In genomic region chr16:87860553-87861299, GRCh38 we compare ENCODE assay signal across 8 cellular contexts.
DNase-seq lines count a peak whose midpoint lies in the region; ATAC-seq and TF ChIP-seq lines count a peak whose summit lies in the region.

No MANE protein-coding gene starts in this region.

- no peak for TF ChIP-seq CTCF in nephron progenitor cell (IDR thresholded peaks at IDR 0.05)

- peak overlapping the region; percentile 88 for H3K27ac Mint-ChIP-seq in nephron progenitor cell

- no peaks in the 10 kb centered on the region for H3K27me3 Mint-ChIP-seq in nephron progenitor cell (ENCODE audit: low read depth, poor library complexity)

- H3K36me3 Mint-ChIP-seq in nephron progenitor cell (ENCODE audit: low read depth) = no peaks in the 10 kb centered on the region

- peak overlapping the region; percentile 59 for H3K4me3 Mint-ChIP-seq in nephron progenitor cell

- no peak for ATAC-seq in HG03108 (IDR thresholded peaks at IDR 0.05; ENCODE audit: unreplicated experiment)

- no peaks in the 10 kb centered on the region for H3K9me3 Mint-ChIP-seq in nephron progenitor cell

- DNase-seq in EL (peak; percentile 88), NCI-H2171 treated with DMSO at 0.1 percent for 48 hours (lab: John Stamatoyannopoulos, UW) (peak; percentile 84), brain pericyte (ENCODE audit: low read depth, low spot score) (peak; percentile 66), nephron progenitor cell (peak; percentile 56), OCI-M2 (lab: John Stamatoyannopoulos, UW; ENCODE audit: unreplicated experiment) (no peak), NCI-H1048 (lab: John Stamatoyannopoulos, UW) (no peak), NCI-H1436 (lab: John Stamatoyannopoulos, UW) (no peak)

- peaks cover 56% of the 10 kb centered on the region for H3K4me1 Mint-ChIP-seq in nephron progenitor cell

Comparison
In these comparisons a context has a peak if more than half of its experiments do, and no peak if none do; other contexts are left out.
1. DNase-seq: peak in EL (single experiment), NCI-H2171 treated with DMSO at 0.1 percent for 48 hours (single experiment), brain pericyte (single experiment) and nephron progenitor cell (single experiment); none in OCI-M2 (single experiment), NCI-H1048 (single experiment) and NCI-H1436 (single experiment).